In the genomic region with DNA sequence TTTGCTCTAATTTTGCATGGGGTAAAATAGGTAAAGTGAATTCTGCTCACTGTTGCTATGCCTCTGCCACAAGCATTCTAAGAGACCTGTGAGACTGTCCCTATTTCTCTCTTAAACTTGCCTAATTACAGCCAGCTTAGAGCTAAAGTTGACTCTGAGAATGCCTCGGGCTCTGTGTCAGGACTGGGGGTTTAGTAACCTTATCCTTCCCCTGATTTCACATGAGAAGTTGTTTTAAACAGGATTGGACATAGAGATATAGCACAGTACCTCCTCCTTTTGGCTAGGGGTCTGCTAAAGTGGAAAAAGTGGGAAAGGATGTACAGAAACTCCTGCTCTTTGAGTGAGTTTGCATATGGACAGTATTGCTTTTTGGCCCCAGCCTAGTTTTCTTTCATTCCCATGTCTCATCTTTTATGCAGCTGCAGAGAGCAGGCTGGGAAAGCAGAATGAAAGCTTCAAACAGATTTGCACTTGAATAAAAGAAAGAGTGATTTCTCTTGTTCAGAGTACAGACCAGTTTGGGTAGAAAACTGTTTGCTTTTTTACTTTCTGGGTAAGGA, we compare ENCODE assay signal across 9 cellular contexts.
DNase-seq lines count a peak whose midpoint lies in the region; ATAC-seq and TF ChIP-seq lines count a peak whose summit lies in the region.
"Had no signal": no experiment of that assay in that cellular context is flagged by ENCODE, and none has a peak within 500 bp of the region (broad histone marks: within the 10 kb centered on the region; RNA-seq: fewer than 3 reads in every experiment).

No MANE protein-coding gene starts in this region.

- WGBS in IMR-90 (ENCODE audit: extremely low coverage in 2 of 2, insufficient read length in 1 of 2), 2 experiments: no CpG with 5 or more reads among the region's 1 CpG

- H2AFZ ChIP-seq in IMR-90 (replicated peaks; ENCODE audit: low read length, poor library complexity): no peak overlapping the region

- H3K23ac ChIP-seq in IMR-90 (ENCODE audit: low read depth, low read length): peak overlapping the region; percentile 34; the same call in 1 of the 2 replicates

- no peaks in the 10 kb centered on the region for H3K27me3 ChIP-seq in IMR-90 (ENCODE audit: control insufficient read depth, insufficient read depth, low read length)
- H3K27me3 ChIP-seq in left lung: no peaks in the 10 kb centered on the region

- H2BK15ac ChIP-seq in IMR-90 (ENCODE audit: low read depth, low read length): peak overlapping the region; percentile 18; the same call in 1 of the 3 replicates

- peak overlapping the region; percentile 82 for H3K4me2 ChIP-seq in IMR-90 (ENCODE audit: low read depth, low read length)

- H3K9me3 ChIP-seq in IMR-90 (ENCODE audit: control insufficient read depth, insufficient read depth, low read length): no peaks in the 10 kb centered on the region
- no peaks in the 10 kb centered on the region for H3K9me3 ChIP-seq in left lung

- no peaks in the 10 kb centered on the region for H3K9me1 ChIP-seq in IMR-90 (ENCODE audit: insufficient read depth, low read length)

- peak overlapping the region; percentile 93 for H3K18ac ChIP-seq in IMR-90 (ENCODE audit: low read depth, low read length)

- CTCF ChIA-PET in IMR-90 (lab: Yijun Ruan, JAX): interaction anchor here (1.1 to 1.2 kb wide), 2 partner anchors 291 to 875 kb away, joined by 3 to 4 read pairs; no protein-coding TSS in a partner anchor
- CTCF ChIA-PET in HEK293T (lab: Yijun Ruan, JAX): no interaction called here

- H2BK5ac ChIP-seq in IMR-90 (ENCODE audit: low read depth, low read length, poor library complexity, severe bottlenecking): peak overlapping the region; percentile 7

- H2AK9ac ChIP-seq in IMR-90 (replicated peaks; ENCODE audit: low read depth, low read length, poor library complexity): no peak overlapping the region

- peak overlapping the region; percentile 35; the same call in 1 of the 2 replicates for H3K4ac ChIP-seq in IMR-90 (ENCODE audit: low read depth, low read length)

- peak overlapping the region; percentile 7; the same call in 1 of the 2 replicates for H4K91ac ChIP-seq in IMR-90 (ENCODE audit: insufficient read depth, low read depth, low read length)

- H3K4me1 ChIP-seq in IMR-90 (ENCODE audit: control insufficient read depth, insufficient read depth, low read length) (peaks cover 17% of the 10 kb centered on the region), left lung (peaks cover 37 to 56% of the 10 kb centered on the region in 2 donors)

- H3K56ac ChIP-seq in IMR-90 (ENCODE audit: extremely low read depth, insufficient read depth, low read length): no peak overlapping the region

- peak overlapping the region; percentile 42 for H2BK20ac ChIP-seq in IMR-90 (ENCODE audit: low read depth, low read length)

- no TSS peak for BruUV-seq in IMR-90 (replicated peaks; lab: Mats Ljungman, UMichigan)

- TF ChIP-seq POLR2A in IMR-90 (IDR thresholded peaks at IDR 0.05; ENCODE audit: low read depth, low read length): no peak

- TF ChIP-seq CTCF in IMR-90 (conservative IDR thresholded peaks at IDR 0.05; ENCODE audit: low read depth, low read length) (no peak), left lung (IDR thresholded peaks at IDR 0.05) (no peak)

- dilution Hi-C loops in IMR-90 (cut with HindIII; ENCODE audit: low sequenced_read_pairs, unreplicated experiment): no loop called here

- H3K4me3 ChIP-seq in IMR-90 (ENCODE audit: insufficient read depth, low read depth, low read length) (no peak overlapping the region; the same call in 1 of the 2 replicates), left lung (no peak overlapping the region)

- POLR2A ChIA-PET in IMR-90 (lab: Charles Lee; ENCODE audit: unreplicated experiment) (interaction anchor here (0.6 to 1.4 kb wide), 2 partner anchors 848 to 852 kb away, joined by 3 to 5 read pairs; a partner anchor contains a TSS), HEK293T (lab: Yijun Ruan, JAX) (interaction anchor here (1.8 kb wide), 1 partner anchor 852 kb away, joined by 5 read pairs; a partner anchor contains a TSS)

- H3K14ac ChIP-seq in IMR-90 (replicated peaks; ENCODE audit: low read depth, low read length): peak overlapping the region; percentile 41

- in situ Hi-C loops in IMR-90 (cut with MboI; ENCODE audit: low sequenced_read_pairs): no loop called here

- H4K8ac ChIP-seq in IMR-90 (ENCODE audit: low read depth in 2 of 2, low read length in 2 of 2): peak overlapping the region in 1 of 2 experiments; percentile 32; a peak in 2 of 4 replicates

- peak; percentile 38 for DNase-seq in IMR-90
- peak; percentile 29 for DNase-seq in dedifferentiated amniotic fluid mesenchymal stem cell (ENCODE audit: extremely low spot score)
- DNase-seq in left lung: no peak
- no peak for DNase-seq in T-helper 2 cell
- no peak for DNase-seq in HEK293T (ENCODE audit: extremely low spot score)
- no peak for DNase-seq in germinal center (ENCODE audit: low spot score)
- no peak for DNase-seq in LoVo (ENCODE audit: low spot score)
- DNase-seq: NCI-H774 had no signal

- ATAC-seq in IMR-90 (ENCODE audit: low read depth): peak; percentile 42
- ATAC-seq in left lung: peak; percentile 53

- H3K27ac ChIP-seq in IMR-90 (ENCODE audit: insufficient read depth, low read length): peak overlapping the region; percentile 48; the same call in 1 of the 2 replicates
- H3K27ac ChIP-seq in left lung: peak overlapping the region; percentile 63 to 87
- H3K27ac ChIP-seq in temporal lobe (ENCODE audit: low read depth, low read length): peak overlapping the region; percentile 59

- intact Hi-C loops in IMR-90 (cut with micrococcal nuclease): loop anchor here (5.0 to 10.0 kb wide), 5 partner anchors 206 to 723 kb away; no protein-coding TSS in a partner anchor
- intact Hi-C loops in left lung (cut with DNase I): loop anchor here in 1 of 2 donors (5.0 kb wide), 1 partner anchor 876 kb away; no protein-coding TSS in a partner anchor

- H4K5ac ChIP-seq in IMR-90 (ENCODE audit: low read depth, low read length): peak overlapping the region; percentile 10

- H2BK120ac ChIP-seq in IMR-90 (ENCODE audit: low read depth, low read length): peak overlapping the region; percentile 48

- no peak for TF ChIP-seq RAD21 in IMR-90 (IDR thresholded peaks at IDR 0.05; ENCODE audit: low read length)

- H2AK5ac ChIP-seq in IMR-90 (ENCODE audit: low read depth, low read length): no peak overlapping the region

- peak overlapping the region; percentile 15 for H3K9ac ChIP-seq in IMR-90 (ENCODE audit: low read depth, low read length)

- H4K20me1 ChIP-seq in IMR-90 (ENCODE audit: insufficient read depth, low read length): no peaks in the 10 kb centered on the region

- no peaks in the 10 kb centered on the region for H3K36me3 ChIP-seq in IMR-90 (ENCODE audit: control insufficient read depth, insufficient read depth, low read length)
- no peaks in the 10 kb centered on the region for H3K36me3 ChIP-seq in left lung

- H3K79me1 ChIP-seq in IMR-90 (ENCODE audit: low read depth in 1 of 2, low read length in 2 of 2): peaks cover 0 to 7% of the 10 kb centered on the region in 2 experiments; a peak in 2 of 4 replicates

TF ChIP-seq in IMR-90, 13 proteins besides CTCF, POLR2A, EP300 and RAD21:
- TF ChIP-seq NFE2L2 (IDR thresholded peaks at IDR 0.05; ENCODE audit: low read depth, low read length) (no peak), MAZ (IDR thresholded peaks at IDR 0.05; ENCODE audit: borderline replicate concordance, low read depth, low read length) (no peak), CEBPB (IDR thresholded peaks at IDR 0.05; ENCODE audit: low read depth, low read length) (no peak), CHD1 (IDR thresholded peaks at IDR 0.05; ENCODE audit: low read depth, low read length) (no peak), SMC3 (IDR thresholded peaks at IDR 0.05; ENCODE audit: low read depth, low read length) (no peak), BHLHE40 (IDR thresholded peaks at IDR 0.05; ENCODE audit: low read depth, low read length) (no peak)
- TF ChIP-seq, protein P1, sequence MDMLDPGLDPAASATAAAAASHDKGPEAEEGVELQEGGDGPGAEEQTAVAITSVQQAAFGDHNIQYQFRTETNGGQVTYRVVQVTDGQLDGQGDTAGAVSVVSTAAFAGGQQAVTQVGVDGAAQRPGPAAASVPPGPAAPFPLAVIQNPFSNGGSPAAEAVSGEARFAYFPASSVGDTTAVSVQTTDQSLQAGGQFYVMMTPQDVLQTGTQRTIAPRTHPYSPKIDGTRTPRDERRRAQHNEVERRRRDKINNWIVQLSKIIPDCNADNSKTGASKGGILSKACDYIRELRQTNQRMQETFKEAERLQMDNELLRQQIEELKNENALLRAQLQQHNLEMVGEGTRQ (IDR thresholded peaks at IDR 0.05; ENCODE audit: low read depth, low read length): no peak

TF ChIP-seq in HEK293T, 16 proteins besides CTCF, POLR2A, EP300 and RAD21:
- TF ChIP-seq, protein P2, sequence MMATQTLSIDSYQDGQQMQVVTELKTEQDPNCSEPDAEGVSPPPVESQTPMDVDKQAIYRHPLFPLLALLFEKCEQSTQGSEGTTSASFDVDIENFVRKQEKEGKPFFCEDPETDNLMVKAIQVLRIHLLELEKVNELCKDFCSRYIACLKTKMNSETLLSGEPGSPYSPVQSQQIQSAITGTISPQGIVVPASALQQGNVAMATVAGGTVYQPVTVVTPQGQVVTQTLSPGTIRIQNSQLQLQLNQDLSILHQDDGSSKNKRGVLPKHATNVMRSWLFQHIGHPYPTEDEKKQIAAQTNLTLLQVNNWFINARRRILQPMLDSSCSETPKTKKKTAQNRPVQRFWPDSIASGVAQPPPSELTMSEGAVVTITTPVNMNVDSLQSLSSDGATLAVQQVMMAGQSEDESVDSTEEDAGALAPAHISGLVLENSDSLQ (IDR thresholded peaks at IDR 0.05): no peak
- TF ChIP-seq ARNT (IDR thresholded peaks at IDR 0.05): no peak
- TF ChIP-seq NFRKB (IDR thresholded peaks at IDR 0.05): no peak
- no peak for TF ChIP-seq CTBP1 (IDR thresholded peaks at IDR 0.05; ENCODE audit: borderline replicate concordance)
- TF ChIP-seq HDGF (IDR thresholded peaks at IDR 0.05; ENCODE audit: borderline replicate concordance): no peak
- TF ChIP-seq ZNF384 (IDR thresholded peaks at IDR 0.05): no peak
- no peak for TF ChIP-seq BHLHE40 (IDR thresholded peaks at IDR 0.05; ENCODE audit: borderline replicate concordance)

Comparison
In these comparisons a context has a peak if more than half of its experiments do, and no peak if none do; other contexts are left out.
1. DNase-seq: peak in IMR-90 (single experiment) and dedifferentiated amniotic fluid mesenchymal stem cell (single experiment); none in left lung (0 of 2), T-helper 2 cell (0 of 5), HEK293T (single experiment), germinal center (single experiment) and LoVo (single experiment).
2. Peak in every context shown above with its lines, with median percentiles within 50 percentile points of each other: H3K27ac ChIP-seq.